In genomic region chr17:45371414-45372324, GRCh38 we compare ENCODE assay signal across 8 cellular contexts. TPM values are rescaled to one million over a fixed set of nuclear protein-coding genes. Genes with fewer than 3 reads are reported as not detected.
DNase-seq lines count a peak whose midpoint lies in the region; TF ChIP-seq lines count a peak whose summit lies in the region.

No MANE protein-coding gene starts in this region.

- 24 to 25% methylated on average over 55 of the region's 55 CpGs for WGBS in sigmoid colon, 2 donors

- peak in 1 of 2 donors; percentile 35 for TF ChIP-seq POLR2A in sigmoid colon (IDR thresholded peaks at IDR 0.05)

- H3K4me3 ChIP-seq in iPS-18a (ENCODE audit: low read length) (peak overlapping the region; percentile 11), sigmoid colon (peak overlapping the region in 3 of 4 donors; percentile 34 to 45 (median 42))

- no peaks in the 10 kb centered on the region for H3K27me3 ChIP-seq in iPS-18a (ENCODE audit: control insufficient read depth, insufficient read depth, low read length)
- H3K27me3 ChIP-seq in sigmoid colon, result no peaks in the 10 kb centered on the region

- H3K4me1 ChIP-seq in iPS-18a (ENCODE audit: control insufficient read depth, low read depth, low read length) (peaks cover 37% of the 10 kb centered on the region), sigmoid colon (peaks cover 0 to 33% (median 26%) of the 10 kb centered on the region in 4 donors)

- H3K9ac ChIP-seq in iPS-18a (ENCODE audit: low read length), result peak overlapping the region; percentile 35

- no peaks in the 10 kb centered on the region for H3K9me3 ChIP-seq in iPS-18a (ENCODE audit: control insufficient read depth, low read depth, low read length)
- no peaks in the 10 kb centered on the region for H3K9me3 ChIP-seq in sigmoid colon

- peak; percentile 100 for DNase-seq in Daoy (ENCODE audit: low read depth)
- DNase-seq in NCI-H460 (ENCODE audit: extremely low read depth, low read depth), result peak; percentile 93
- peak; percentile 86 for DNase-seq in brain pericyte (ENCODE audit: low read depth, low spot score)
- DNase-seq in sigmoid colon, result peak; percentile 90
- DNase-seq in NCI-H748 (lab: John Stamatoyannopoulos, UW; ENCODE audit: unreplicated experiment), result no peak
- no peak for DNase-seq in GDM1 (lab: John Stamatoyannopoulos, UW)
- no peak for DNase-seq in AML-193 (lab: John Stamatoyannopoulos, UW)

- H3K27ac ChIP-seq in iPS-18a (ENCODE audit: low read length) (peak overlapping the region; percentile 78), sigmoid colon (peak overlapping the region; percentile 80 to 88 (median 85))

- H3K36me3 ChIP-seq in iPS-18a (ENCODE audit: control insufficient read depth, low read depth, low read length) (no peaks in the 10 kb centered on the region), sigmoid colon (no peaks in the 10 kb centered on the region)

- TF ChIP-seq CTCF in sigmoid colon (IDR thresholded peaks at IDR 0.05), result no peak

- intact Hi-C loops in sigmoid colon (cut with DNase I), result loop anchor here (2.0 kb wide), 1 partner anchor 51 kb away; no protein-coding TSS in a partner anchor

- TF ChIP-seq EP300 in sigmoid colon (IDR thresholded peaks at IDR 0.05), result no peak

RNA-seq across cellular contexts. Expression of gene MAP3K14, which starts 54.8 kb away (rescaled TPM):
- total RNA-seq in Daoy (2014; rRNA removed; shearing (Covaris generic)), result 11.3 and 13.9 TPM in 2 replicates
- 3.6 and 4.3 TPM in 2 replicates for total RNA-seq in NCI-H460 (2014; rRNA removed; shearing (Covaris generic))
- 22.3 and 29.0 TPM in 2 replicates for polyA plus RNA-seq in NCI-H460 (2014; cell fraction: nucleus; rRNA removed)
- 10 to 100 TPM in 3 of 4 donors, 1 to 10 TPM in 1; 9.2 to 28.5 (median 14.1) TPM for total RNA-seq in sigmoid colon
- 10 to 100 TPM in 1 of 3 donors, 1 to 10 TPM in 2; 7.2 to 20.8 (median 9.0) TPM for polyA plus RNA-seq in sigmoid colon

Comparison
In these comparisons a context has a peak if more than half of its experiments do, and no peak if none do; other contexts are left out.
1. DNase-seq: peak in Daoy (single experiment), NCI-H460 (single experiment), brain pericyte (single experiment) and sigmoid colon (single experiment); none in NCI-H748 (single experiment), GDM1 (single experiment) and AML-193 (0 of 2).